In genomic region chr2:7725132-7725849, GRCh38 we compare ENCODE assay signal across 10 cellular contexts.
A peak's percentile ranks its signal among the peaks of the same experiment; 100 is the strongest.
DNase-seq lines count a peak whose midpoint lies in the region; ATAC-seq, FAIRE-seq and TF ChIP-seq lines count a peak whose summit lies in the region.
"Had no signal": no experiment of that assay in that cellular context is flagged by ENCODE, and none has a peak within 500 bp of the region (broad histone marks: within the 10 kb centered on the region; RNA-seq: fewer than 3 reads in every experiment).

No MANE protein-coding gene starts in this region.

- H3K4me1 Mint-ChIP-seq in naive thymus-derived CD8-positive, alpha-beta T cell, result peaks cover 19 to 53% (median 46%) of the 10 kb centered on the region in 4 donors

- H4K20me1 ChIP-seq in DOHH2 (ENCODE audit: control insufficient read depth, insufficient read depth, low read depth, low read length), result no peaks in the 10 kb centered on the region
- H4K20me1 ChIP-seq in Karpas-422 (ENCODE audit: insufficient read depth, low read depth, low read length), result no peaks in the 10 kb centered on the region

- H3K4me1 ChIP-seq in DOHH2 (ENCODE audit: control insufficient read depth, low read length) (peaks cover 22% of the 10 kb centered on the region), Karpas-422 (ENCODE audit: low read length) (peaks cover 74% of the 10 kb centered on the region)

- peak overlapping the region; percentile 37; the same call in 1 of the 2 replicates for H2AFZ ChIP-seq in Karpas-422 (ENCODE audit: low read length)

- H3K27ac Mint-ChIP-seq in naive thymus-derived CD8-positive, alpha-beta T cell, result peak overlapping the region; percentile 52 to 99 (median 88)
- H3K27ac Mint-ChIP-seq: dendritic cell treated with granulocyte-macrophage colony-stimulating factor and Interleukin-4, amounts not matched to agents 40 ng/mL and 50 ng/mL, for 4 days had no signal

- peak overlapping the region; percentile 55 to 92 (median 82) for H3K4me3 Mint-ChIP-seq in naive thymus-derived CD8-positive, alpha-beta T cell
- H3K4me3 Mint-ChIP-seq: dendritic cell treated with granulocyte-macrophage colony-stimulating factor and Interleukin-4, amounts not matched to agents 40 ng/mL and 50 ng/mL, for 4 days; neural crest cell had no signal

- H3K9ac ChIP-seq in Karpas-422 (ENCODE audit: low read length), result peak overlapping the region; percentile 54

- H3K27me3 ChIP-seq in DOHH2 (ENCODE audit: control insufficient read depth, low read length) (no peaks in the 10 kb centered on the region), Karpas-422 (ENCODE audit: low read length) (no peaks in the 10 kb centered on the region)

- no peaks in the 10 kb centered on the region for H3K9me3 ChIP-seq in DOHH2 (ENCODE audit: control insufficient read depth, insufficient read depth, low read length)
- H3K9me3 ChIP-seq in Karpas-422 (ENCODE audit: low read length), result no peaks in the 10 kb centered on the region

- H3K4me2 ChIP-seq in DOHH2 (ENCODE audit: low read length) (peak overlapping the region; percentile 22), Karpas-422 (ENCODE audit: low read depth, low read length, poor library complexity, severe bottlenecking) (peak overlapping the region; percentile 68)

- FAIRE-seq in GM19239 (lab: Jason Lieb, UNC), result no peak

- DNase-seq in Karpas-422 (peak; percentile 83), astrocyte of the spinal cord (ENCODE audit: low read depth, low spot score) (peak; percentile 41), lower leg skin (ENCODE audit: low spot score in 2 of 2) (no peak), posterior vena cava (ENCODE audit: low spot score) (no peak), T-helper 9 cell (no peak), GM19239 (ENCODE audit: insufficient read length, low spot score) (no peak)
- DNase-seq in naive thymus-derived CD8-positive, alpha-beta T cell, result peak in 6 of 10 donors; percentile 12 to 74 (median 66)

- in situ Hi-C loops in astrocyte of the spinal cord (cut with HindIII; ENCODE audit: low sequenced_read_pairs), result no loop called here

- H3K36me3 ChIP-seq in DOHH2 (ENCODE audit: control insufficient read depth, low read length), result no peaks in the 10 kb centered on the region
- H3K36me3 ChIP-seq in Karpas-422 (ENCODE audit: insufficient read depth, low read length), result no peaks in the 10 kb centered on the region; the same call in 1 of the 2 replicates

- no peaks in the 10 kb centered on the region for H3K9me2 ChIP-seq in DOHH2 (replicated peaks; ENCODE audit: control insufficient read depth, low read length)
- no peaks in the 10 kb centered on the region for H3K9me2 ChIP-seq in Karpas-422 (replicated peaks; ENCODE audit: insufficient read depth, low read length)

- TF ChIP-seq CTCF in DOHH2 (IDR thresholded peaks at IDR 0.05; ENCODE audit: low read depth, low read length, poor library complexity, severe bottlenecking), result peak; percentile 32
- peak; percentile 4 for TF ChIP-seq CTCF in astrocyte of the spinal cord (IDR thresholded peaks at IDR 0.05; ENCODE audit: low read depth, low read length)
- TF ChIP-seq CTCF in lower leg skin (IDR thresholded peaks at IDR 0.05), result no peak

- TF ChIP-seq POLR2A in lower leg skin (IDR thresholded peaks at IDR 0.05), result no peak

- intact Hi-C loops in lower leg skin (cut with DNase I; ENCODE audit: low total_unique reads) (no loop called here), posterior vena cava (cut with DNase I) (no loop called here)

- H3K27ac ChIP-seq in DOHH2 (ENCODE audit: low read depth, low read length) (no peak overlapping the region), Karpas-422 (ENCODE audit: low read length) (peak overlapping the region; percentile 94)

- H3K27me3 Mint-ChIP-seq in naive thymus-derived CD8-positive, alpha-beta T cell, result no peaks in the 10 kb centered on the region
- H3K27me3 Mint-ChIP-seq: dendritic cell treated with granulocyte-macrophage colony-stimulating factor and Interleukin-4, amounts not matched to agents 40 ng/mL and 50 ng/mL, for 4 days had no signal

- no peaks in the 10 kb centered on the region for H3K9me3 Mint-ChIP-seq in naive thymus-derived CD8-positive, alpha-beta T cell
- H3K9me3 Mint-ChIP-seq: dendritic cell treated with granulocyte-macrophage colony-stimulating factor and Interleukin-4, amounts not matched to agents 40 ng/mL and 50 ng/mL, for 4 days; neural crest cell had no signal

- H3F3A ChIP-seq in DOHH2 (ENCODE audit: control insufficient read depth, insufficient read depth), result no peaks in the 10 kb centered on the region

- H3K79me2 ChIP-seq in DOHH2 (ENCODE audit: control insufficient read depth, low read length) (no peaks in the 10 kb centered on the region), Karpas-422 (ENCODE audit: low read length) (no peaks in the 10 kb centered on the region)

- peak; percentile 79 to 86 for ATAC-seq in naive thymus-derived CD8-positive, alpha-beta T cell

- 27 to 39% methylated on average over 10 of the region's 10 CpGs for WGBS in lower leg skin, 2 donors

- H3K4me3 ChIP-seq in DOHH2 (ENCODE audit: low read length), result no peak overlapping the region; the same call in 1 of the 2 replicates
- H3K4me3 ChIP-seq in Karpas-422 (ENCODE audit: low read length), result peak overlapping the region; percentile 53
- no peak overlapping the region for H3K4me3 ChIP-seq in astrocyte of the spinal cord (ENCODE audit: low read depth, low read length)
- H3K4me3 ChIP-seq in lower leg skin (ENCODE audit: low read depth, poor library complexity, severe bottlenecking), result no peak overlapping the region

- peaks cover 0 to 5% (median 4%) of the 10 kb centered on the region in 3 donors for H3K36me3 Mint-ChIP-seq in naive thymus-derived CD8-positive, alpha-beta T cell

- POLR2A ChIA-PET in naive thymus-derived CD8-positive, alpha-beta T cell (lab: Charles Lee), result interaction anchor here (0.6 to 4.1 kb wide), 15 partner anchors 10 to 959 kb away, joined by 3 to 31 read pairs (median 4); partner anchors contain the start of gene ID2

Comparison
In these comparisons a context has a peak if more than half of its experiments do, and no peak if none do; other contexts are left out.
1. CTCF ChIP-seq: peak in DOHH2 (single experiment) and astrocyte of the spinal cord (single experiment); none in lower leg skin (0 of 3).
2. DNase-seq: peak in Karpas-422 (single experiment), astrocyte of the spinal cord (single experiment) and naive thymus-derived CD8-positive, alpha-beta T cell (6 of 10); none in lower leg skin (0 of 2), posterior vena cava (single experiment), T-helper 9 cell (single experiment) and GM19239 (single experiment).